In genomic region chr15:75195122-75195765, GRCh38 we compare ENCODE assay signal across 10 cellular contexts. TPM values are rescaled to one million over a fixed set of nuclear protein-coding genes. Genes with fewer than 3 reads are reported as not detected.
DNase-seq lines count a peak whose midpoint lies in the region; ATAC-seq and TF ChIP-seq lines count a peak whose summit lies in the region.
"Had no signal": no experiment of that assay in that cellular context is flagged by ENCODE, and none has a peak within 500 bp of the region (broad histone marks: within the 10 kb centered on the region; RNA-seq: fewer than 3 reads in every experiment).

No MANE protein-coding gene starts in this region.

- H3K4me1 ChIP-seq in cardiac muscle cell (ENCODE audit: low read depth) (peaks cover 31% of the 10 kb centered on the region), right atrium auricular region (peaks cover 0 to 29% of the 10 kb centered on the region in 2 donors)

- H3K36me3 ChIP-seq in cardiac muscle cell: no peaks in the 10 kb centered on the region
- no peaks in the 10 kb centered on the region for H3K36me3 ChIP-seq in right atrium auricular region

- ATAC-seq in HG02642 (IDR thresholded peaks at IDR 0.05; ENCODE audit: poor library complexity, unreplicated experiment): no peak
- ATAC-seq: activated CD4-positive, CD25-positive, alpha-beta regulatory T cell treated with anti-CD3 and anti-CD28 coated beads, Interleukin-2, amount 50 U/mL, for 24 hours; naive thymus-derived CD4-positive, alpha-beta T cell had no signal

- H3K9me3 ChIP-seq in cardiac muscle cell (ENCODE audit: low read depth): no peaks in the 10 kb centered on the region
- H3K9me3 ChIP-seq in right atrium auricular region: no peaks in the 10 kb centered on the region

- intact Hi-C loops in activated CD4-positive, alpha-beta T cell treated with anti-CD3 and anti-CD28 coated beads, Interleukin-2, amount 10 ng/mL, durations not matched to agents 24 days and 14 days (cut with micrococcal nuclease): no loop called here

- no peaks in the 10 kb centered on the region for H3K9me3 Mint-ChIP-seq in activated CD4-positive, alpha-beta T cell treated with anti-CD3 and anti-CD28 coated beads, Interleukin-2, amount 10 ng/mL, durations not matched to agents 24 days and 14 days

- no peak overlapping the region for H3K4me3 Mint-ChIP-seq in activated CD4-positive, alpha-beta T cell treated with anti-CD3 and anti-CD28 coated beads, Interleukin-2, amount 10 ng/mL, durations not matched to agents 24 days and 14 days
- H3K4me3 Mint-ChIP-seq: naive thymus-derived CD4-positive, alpha-beta T cell had no signal

- H3K27me3 ChIP-seq in cardiac muscle cell: no peaks in the 10 kb centered on the region
- no peaks in the 10 kb centered on the region for H3K27me3 ChIP-seq in right atrium auricular region

- no peaks in the 10 kb centered on the region for H3K36me3 Mint-ChIP-seq in activated CD4-positive, alpha-beta T cell treated with anti-CD3 and anti-CD28 coated beads, Interleukin-2, amount 10 ng/mL, durations not matched to agents 24 days and 14 days (ENCODE audit: low read depth)

- peaks cover 25% of the 10 kb centered on the region for H3K4me1 Mint-ChIP-seq in activated CD4-positive, alpha-beta T cell treated with anti-CD3 and anti-CD28 coated beads, Interleukin-2, amount 10 ng/mL, durations not matched to agents 24 days and 14 days

- TF ChIP-seq CTCF in cardiac muscle cell (IDR thresholded peaks at IDR 0.05; ENCODE audit: low read depth, low read length): no peak
- TF ChIP-seq CTCF in right atrium auricular region (IDR thresholded peaks at IDR 0.05): no peak

- H3K27ac ChIP-seq in cardiac muscle cell (no peak overlapping the region), right atrium auricular region (no peak overlapping the region)

- H3K4me3 ChIP-seq in cardiac muscle cell (no peak overlapping the region), right atrium auricular region (no peak overlapping the region)

- peaks cover 2% of the 10 kb centered on the region for H3K27me3 Mint-ChIP-seq in activated CD4-positive, alpha-beta T cell treated with anti-CD3 and anti-CD28 coated beads, Interleukin-2, amount 10 ng/mL, durations not matched to agents 24 days and 14 days

- DNase-seq in cardiac muscle cell (ENCODE audit: low read depth in 1 of 2, low spot score in 1 of 2) (peak; percentile 40 to 82), right atrium auricular region (ENCODE audit: low spot score) (no peak), NCI-H82 treated with DMSO at 0.1 percent for 48 hours (lab: John Stamatoyannopoulos, UW; ENCODE audit: unreplicated experiment) (peak; percentile 24), iPS-NIHi7 (ENCODE audit: extremely low spot score) (peak; percentile 88), epidermal melanocyte (ENCODE audit: insufficient read length, low spot score) (no peak)
- DNase-seq in activated CD4-positive, alpha-beta T cell treated with anti-CD3 and anti-CD28 coated beads, Interleukin-2, amount 10 ng/mL, durations not matched to agents 24 days and 14 days: no peak
- no peak for DNase-seq in activated CD8-positive, alpha-beta memory T cell treated with anti-CD3 and anti-CD28 coated beads, Interleukin-2, amount 50 U/mL, for 48 hours

- no peak overlapping the region for H3K27ac Mint-ChIP-seq in activated CD4-positive, alpha-beta T cell treated with anti-CD3 and anti-CD28 coated beads, Interleukin-2, amount 10 ng/mL, durations not matched to agents 24 days and 14 days
- H3K27ac Mint-ChIP-seq: naive thymus-derived CD4-positive, alpha-beta T cell had no signal

RNA-seq across cellular contexts. Expression of gene C15orf39, which starts 6.4 kb away (rescaled TPM):
- 28.9 and 35.1 TPM in 2 replicates for total RNA-seq in cardiac muscle cell
- 8.6 and 12.8 TPM in 2 replicates for polyA plus RNA-seq in cardiac muscle cell
- total RNA-seq in right atrium auricular region: 10 to 100 TPM in 1 of 2 donors, 1 to 10 TPM in 1; 5.9 to 16.4 TPM
- 43.2 and 43.9 TPM in 2 replicates for total RNA-seq in activated CD4-positive, alpha-beta T cell treated with anti-CD3 and anti-CD28 coated beads, Interleukin-2, amount 10 ng/mL, durations not matched to agents 24 days and 14 days

Comparison
In these comparisons a context has a peak if more than half of its experiments do, and no peak if none do; other contexts are left out.
1. DNase-seq: peak in cardiac muscle cell (2 of 2), NCI-H82 treated with DMSO at 0.1 percent for 48 hours (single experiment) and iPS-NIHi7 (single experiment); none in right atrium auricular region (single experiment), activated CD4-positive, alpha-beta T cell treated with anti-CD3 and anti-CD28 coated beads, Interleukin-2, amount 10 ng/mL, durations not matched to agents 24 days and 14 days (single experiment), epidermal melanocyte (single experiment) and activated CD8-positive, alpha-beta memory T cell treated with anti-CD3 and anti-CD28 coated beads, Interleukin-2, amount 50 U/mL, for 48 hours (single experiment).